Comparison of ENCODE assay signal across 14 cellular contexts in genomic region chr3:166445865-166446264, GRCh38.
"Had no signal": no experiment of that assay in that cellular context is flagged by ENCODE, and none has a peak within 500 bp of the region (broad histone marks: within the 10 kb centered on the region; RNA-seq: fewer than 3 reads in every experiment).

No MANE protein-coding gene starts in this region.

- ATAC-seq: effector memory CD8-positive, alpha-beta T cell; left lobe of liver; mucosa of descending colon; naive thymus-derived CD4-positive, alpha-beta T cell had no signal

- H3K4me1 ChIP-seq: transverse colon, vagina had no signal

- H3K27me3 ChIP-seq: neutrophil, transverse colon, vagina had no signal

- H3K4me3 ChIP-seq: mucosa of descending colon, transverse colon, vagina had no signal

- H3K27ac ChIP-seq: neutrophil, transverse colon, vagina had no signal

- FAIRE-seq: islet of Langerhans had no signal

- H3K36me3 ChIP-seq: neutrophil, transverse colon, vagina had no signal

- DNase-seq: activated CD4-positive, alpha-beta T cell treated with anti-CD3 and anti-CD28 coated beads, Interleukin-2, amount 50 U/mL, for 1 hour; activated CD8-positive, alpha-beta memory T cell treated with anti-CD3 and anti-CD28 coated beads for 24 hours; activated naive CD8-positive, alpha-beta T cell treated with anti-CD3 and anti-CD28 coated beads, Interleukin-2, amount 10 ng/mL, durations not matched to agents 7 days and 5 days; effector memory CD8-positive, alpha-beta T cell; mucosa of descending colon; naive thymus-derived CD4-positive, alpha-beta T cell; stimulated activated CD4-positive, alpha-beta T cell treated with anti-CD3 and anti-CD28 coated beads, Interleukin-15, amount 100 ng/mL, for 24 hours; stimulated activated CD4-positive, alpha-beta T cell treated with anti-CD3 and anti-CD28 coated beads, Interleukin-4, amount 100 ng/mL, for 1 hour; stimulated activated naive CD4-positive, alpha-beta T cell; transverse colon had no signal

- H3K9me3 ChIP-seq: mucosa of descending colon, transverse colon, vagina had no signal
